8 cellular contexts compared by ENCODE assay signal in the genomic region with DNA sequence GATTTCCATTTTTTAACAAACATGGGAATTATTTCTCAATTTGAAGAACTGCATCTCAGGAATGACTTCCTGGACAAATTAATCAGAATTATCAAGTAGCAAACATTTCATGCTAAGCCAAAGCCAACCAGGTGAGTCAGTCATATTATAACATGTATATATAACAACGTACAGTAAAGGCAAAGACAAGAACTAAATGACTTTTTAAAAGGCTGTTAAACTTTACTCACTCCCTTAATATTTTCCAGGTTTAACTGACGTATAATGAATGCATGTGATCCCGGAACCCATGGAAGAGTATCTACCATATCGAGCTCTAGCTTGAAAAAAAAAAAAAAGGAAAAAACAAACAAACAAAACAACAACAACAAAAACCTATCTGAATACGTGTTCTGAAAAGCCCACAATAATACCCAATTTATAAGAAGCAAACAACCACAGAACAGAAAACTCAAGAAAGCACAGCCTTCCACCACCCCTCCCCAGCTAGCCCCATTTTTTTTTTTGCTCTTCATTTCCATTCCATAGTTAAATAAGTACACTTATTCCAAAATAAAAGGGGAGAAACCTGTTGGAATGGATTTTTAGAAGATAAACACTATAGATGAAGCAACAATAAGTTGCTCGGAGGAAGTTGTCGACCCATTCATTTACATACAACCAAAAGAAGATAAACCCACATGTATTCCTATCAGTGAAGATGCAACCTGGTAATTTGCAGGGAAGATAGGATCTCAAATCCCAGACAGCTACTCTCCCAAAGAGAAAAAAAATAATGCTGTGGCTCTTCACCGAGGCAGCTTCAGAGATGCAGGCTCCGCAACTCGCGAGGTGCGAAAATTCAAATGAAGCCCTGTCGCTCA. TPM values are rescaled to one million over a fixed set of nuclear protein-coding genes. Genes with fewer than 3 reads are reported as not detected.
A peak's percentile ranks its signal among the peaks of the same experiment; 100 is the strongest.
DNase-seq lines count a peak whose midpoint lies in the region; ATAC-seq and TF ChIP-seq lines count a peak whose summit lies in the region.

No MANE protein-coding gene starts in this region.

- 3% methylated on average over 13 of the region's 13 CpGs for WGBS in liver
- 2 to 3% methylated on average over 13 of the region's 13 CpGs for WGBS in upper lobe of left lung, 2 donors

- ATAC-seq in upper lobe of left lung (ENCODE audit: low FRiP score in 2 of 2) (no peak), HG02588 (IDR thresholded peaks at IDR 0.05; ENCODE audit: unreplicated experiment) (no peak), GM19467 (IDR thresholded peaks at IDR 0.05; ENCODE audit: unreplicated experiment) (no peak)

- H3K36me3 ChIP-seq in liver (ENCODE audit: control insufficient read depth in 4 of 4, insufficient read depth in 3 of 4, low read depth in 1 of 4, low read length in 3 of 4) (no peaks in the 10 kb centered on the region), upper lobe of left lung (no peaks in the 10 kb centered on the region)

- TF ChIP-seq EP300 in upper lobe of left lung (IDR thresholded peaks at IDR 0.05), result no peak

- H3K9ac ChIP-seq in liver (ENCODE audit: low read depth in 1 of 2, low read length in 2 of 2), result peak overlapping the region; percentile 57 to 95

- H3K27me3 ChIP-seq in HL-60 (ENCODE audit: insufficient read depth, poor library complexity, severe bottlenecking) (no peaks in the 10 kb centered on the region), liver (ENCODE audit: control insufficient read depth in 4 of 4, insufficient read depth in 4 of 4, low read length in 3 of 4) (no peaks in the 10 kb centered on the region), upper lobe of left lung (no peaks in the 10 kb centered on the region)

- H3K4me1 ChIP-seq in liver (ENCODE audit: control insufficient read depth in 4 of 4, insufficient read depth in 4 of 4, low read length in 3 of 4) (peaks cover 4 to 53% (median 38%) of the 10 kb centered on the region in 4 donors), upper lobe of left lung (peaks cover 12 to 21% (median 19%) of the 10 kb centered on the region in 4 donors)

- H3K27ac ChIP-seq in C4-2B, result peak overlapping the region; percentile 97
- H3K27ac ChIP-seq in HL-60 (replicated peaks), result peak overlapping the region; percentile 91
- H3K27ac ChIP-seq in angular gyrus (ENCODE audit: low read depth, low read length), result peak overlapping the region; percentile 99
- peak overlapping the region; percentile 93 to 98 for H3K27ac ChIP-seq in liver (ENCODE audit: low read depth in 1 of 2, low read length in 2 of 2)
- peak overlapping the region; percentile 94 to 96 (median 96) for H3K27ac ChIP-seq in upper lobe of left lung

- TF ChIP-seq CTCF in C4-2B (conservative IDR thresholded peaks at IDR 0.05), result no peak
- no peak for TF ChIP-seq CTCF in HL-60 (IDR thresholded peaks at IDR 0.05; ENCODE audit: insufficient read depth, low read length)
- TF ChIP-seq CTCF in liver (IDR thresholded peaks at IDR 0.05; ENCODE audit: low read depth, low read length, missing input control), result no peak
- no peak for TF ChIP-seq CTCF in upper lobe of left lung (IDR thresholded peaks at IDR 0.05)

- no peak for TF ChIP-seq POLR2A in upper lobe of left lung (IDR thresholded peaks at IDR 0.05)

- H3K9me3 ChIP-seq in liver (ENCODE audit: control insufficient read depth in 4 of 4, low read length in 3 of 4), result no peaks in the 10 kb centered on the region
- H3K9me3 ChIP-seq in upper lobe of left lung, result no peaks in the 10 kb centered on the region

- peak overlapping the region; percentile 81 for H3K4me3 ChIP-seq in HL-60 (replicated peaks; ENCODE audit: insufficient read depth, low read length)
- H3K4me3 ChIP-seq in liver (ENCODE audit: low read depth in 1 of 3, low read length in 3 of 3), result peak overlapping the region; percentile 52 to 83 (median 81)
- H3K4me3 ChIP-seq in upper lobe of left lung, result peak overlapping the region; percentile 55 to 77 (median 68)

- DNase-seq in HL-60 (ENCODE audit: low read depth in 1 of 2, low spot score in 1 of 2) (no peak), upper lobe of left lung (no peak), NCI-H226 (no peak)

- TF ChIP-seq RAD21 in liver (IDR thresholded peaks at IDR 0.05), result no peak

TF ChIP-seq in liver, 16 proteins besides CTCF, POLR2A, EP300 and RAD21:
- TF ChIP-seq JUND (IDR thresholded peaks at IDR 0.05) (no peak), HNF4A (conservative IDR thresholded peaks at IDR 0.05) (no peak), NR2F2 (IDR thresholded peaks at IDR 0.05) (no peak), GABPA (IDR thresholded peaks at IDR 0.05 in 1 of 2, conservative IDR thresholded peaks at IDR 0.05 in 1 of 2) (no peak)
- TF ChIP-seq, protein P1, sequence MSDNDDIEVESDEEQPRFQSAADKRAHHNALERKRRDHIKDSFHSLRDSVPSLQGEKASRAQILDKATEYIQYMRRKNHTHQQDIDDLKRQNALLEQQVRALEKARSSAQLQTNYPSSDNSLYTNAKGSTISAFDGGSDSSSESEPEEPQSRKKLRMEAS (IDR thresholded peaks at IDR 0.05), result no peak

RNA-seq across cellular contexts. Expression of a gene that starts 0.5 kb away (rescaled TPM):
- total RNA-seq in liver (10 to 100 TPM; 20.7 to 31.9 TPM), upper lobe of left lung (10 to 100 TPM in 4 of 6 donors, 1 to 10 TPM in 2; 8.9 to 20.8 (median 10.8) TPM)
- 10 to 100 TPM in 1 of 2 donors, 1 to 10 TPM in 1; 4.4 to 15.6 TPM for polyA plus RNA-seq in liver
